Comparison of ENCODE assay signal across 36 cellular contexts in genomic region chr1:55699151-55699695, GRCh38.
A peak's percentile ranks its signal among the peaks of the same experiment; 100 is the strongest.
DNase-seq lines count a peak whose midpoint lies in the region; FAIRE-seq and TF ChIP-seq lines count a peak whose summit lies in the region.
"Had no signal": no experiment of that assay in that cellular context is flagged by ENCODE, and none has a peak within 500 bp of the region (broad histone marks: within the 10 kb centered on the region; RNA-seq: fewer than 3 reads in every experiment).

No MANE protein-coding gene starts in this region.

- H3K9ac ChIP-seq in astrocyte (ENCODE audit: low read length), result no peak overlapping the region
- no peak overlapping the region for H3K9ac ChIP-seq in SK-N-SH

- no peak for TF ChIP-seq POLR2A in lower leg skin (IDR thresholded peaks at IDR 0.05)

- peaks cover 6% of the 10 kb centered on the region for H3K4me1 Mint-ChIP-seq in astrocyte (ENCODE audit: low read depth, unreplicated experiment)
- H3K4me1 Mint-ChIP-seq: naive B cell had no signal

- H3K27ac Mint-ChIP-seq in astrocyte (ENCODE audit: unreplicated experiment), result no peak overlapping the region
- H3K27ac Mint-ChIP-seq: activated T-helper 2 cell treated with anti-CD3 and anti-CD28 coated beads, Interferon-gamma antibody, Interleukin-2, Interleukin-4, amounts not matched to agents 10 μg/mL and 5 μg/mL and 100 μg/mL, durations not matched to agents 14 hours and 24 hours and 36 hours; CD4-positive, alpha-beta T cell; naive B cell; stimulated activated naive CD8-positive, alpha-beta T cell treated with anti-CD3 and anti-CD28 coated beads, Interleukin-15, Interleukin-2, amounts not matched to agents 100 ng/mL and 50 ng/mL, for 24 hours had no signal

- H3K4me2 ChIP-seq in astrocyte (ENCODE audit: low read length), result no peak overlapping the region
- no peak overlapping the region for H3K4me2 ChIP-seq in SK-N-SH

- no peak overlapping the region for H3K27ac ChIP-seq in astrocyte (ENCODE audit: low read depth, low read length)
- H3K27ac ChIP-seq in SK-N-SH (ENCODE audit: low read depth in 2 of 2, low read length in 1 of 2), result no peak overlapping the region; a peak in 1 of 4 replicates
- H3K27ac ChIP-seq: brain microvascular endothelial cell, dorsolateral prefrontal cortex, heart right ventricle, Peyer's patch, psoas muscle, thoracic aorta had no signal

- peaks cover 10% of the 10 kb centered on the region for H3K27me3 Mint-ChIP-seq in astrocyte (ENCODE audit: low read depth, unreplicated experiment)
- H3K27me3 Mint-ChIP-seq: stimulated activated naive CD8-positive, alpha-beta T cell treated with anti-CD3 and anti-CD28 coated beads, Interleukin-15, Interleukin-2, amounts not matched to agents 100 ng/mL and 50 ng/mL, for 24 hours had no signal

- H2AFZ ChIP-seq in astrocyte (ENCODE audit: low read depth, low read length), result no peak overlapping the region
- H2AFZ ChIP-seq in SK-N-SH (ENCODE audit: low read depth), result no peak overlapping the region

- H3K9me3 Mint-ChIP-seq in astrocyte (ENCODE audit: unreplicated experiment), result no peaks in the 10 kb centered on the region
- H3K9me3 Mint-ChIP-seq: activated T-helper 2 cell treated with anti-CD3 and anti-CD28 coated beads, Interferon-gamma antibody, Interleukin-2, Interleukin-4, amounts not matched to agents 10 μg/mL and 5 μg/mL and 100 μg/mL, durations not matched to agents 14 hours and 24 hours and 36 hours; CD4-positive, alpha-beta T cell; stimulated activated naive CD8-positive, alpha-beta T cell treated with anti-CD3 and anti-CD28 coated beads, Interleukin-15, Interleukin-2, amounts not matched to agents 100 ng/mL and 50 ng/mL, for 24 hours had no signal

- H4K20me1 ChIP-seq in astrocyte (ENCODE audit: insufficient read depth, low read length), result no peaks in the 10 kb centered on the region
- no peaks in the 10 kb centered on the region for H4K20me1 ChIP-seq in SK-N-SH (ENCODE audit: insufficient read depth)

- no peaks in the 10 kb centered on the region for H3K9me2 ChIP-seq in SK-N-SH

- H3K79me2 ChIP-seq in astrocyte (ENCODE audit: insufficient read depth, low read length) (no peaks in the 10 kb centered on the region), SK-N-SH (ENCODE audit: insufficient read depth) (no peaks in the 10 kb centered on the region)

- no peaks in the 10 kb centered on the region for H3K36me3 Mint-ChIP-seq in astrocyte (ENCODE audit: low read depth, unreplicated experiment)
- H3K36me3 Mint-ChIP-seq: naive B cell had no signal

- no peak for TF ChIP-seq CTCF in astrocyte (IDR thresholded peaks at IDR 0.05; ENCODE audit: insufficient read depth, low read depth, low read length)
- TF ChIP-seq CTCF in lower leg skin (IDR thresholded peaks at IDR 0.05), result no peak
- no peak for TF ChIP-seq CTCF in SK-N-SH (IDR thresholded peaks at IDR 0.05)

- intact Hi-C loops in lower leg skin (cut with DNase I; ENCODE audit: low total_unique reads), result no loop called here

- TF ChIP-seq EP300 in SK-N-SH (IDR thresholded peaks at IDR 0.05; ENCODE audit: borderline replicate concordance in 1 of 2, low read depth in 1 of 2, low read length in 1 of 2), result no peak

- POLR2A ChIA-PET in SK-N-SH (lab: Yijun Ruan, JAX), result no interaction called here

- DNase-seq in NCI-H82 (lab: John Stamatoyannopoulos, UW), result peak; percentile 32
- DNase-seq in NCI-H82 treated with DMSO at 0.1 percent for 48 hours (lab: John Stamatoyannopoulos, UW; ENCODE audit: unreplicated experiment), result no peak
- peak; percentile 80 for DNase-seq in NCI-H2029 (lab: John Stamatoyannopoulos, UW)
- no peak for DNase-seq in astrocyte (ENCODE audit: low read depth)
- DNase-seq in lower leg skin (ENCODE audit: low spot score in 2 of 2), result no peak
- DNase-seq in mesenteric fat pad (ENCODE audit: low spot score), result no peak
- no peak for DNase-seq in T-helper 2 cell
- no peak for DNase-seq in SK-N-SH
- DNase-seq: activated CD4-positive, alpha-beta T cell treated with anti-CD3 and anti-CD28 coated beads for 48 hours; activated CD8-positive, alpha-beta memory T cell treated with anti-CD3 and anti-CD28 coated beads for 24 hours; activated naive CD4-positive, alpha-beta T cell treated with anti-CD3 and anti-CD28 coated beads, Interleukin-2, amount 50 U/mL, for 16 hours; activated T-cell treated with anti-CD3 and anti-CD28 coated beads for 4 hours; brain microvascular endothelial cell; CD4-positive, alpha-beta T cell; dorsolateral prefrontal cortex; esophagus squamous epithelium; foreskin melanocyte; H7; heart right ventricle; kidney; midbrain; naive B cell; NCI-H2081 treated with DMSO at 0.1 percent for 48 hours; NCI-H524; nucleus accumbens; Peyer's patch; psoas muscle; SIG-M5; stimulated activated CD8-positive, alpha-beta memory T cell treated with anti-CD3 and anti-CD28 coated beads, Interleukin-4, amount 100 ng/mL, for 48 hours; T1000 had no signal

- peaks cover 13% of the 10 kb centered on the region for H3F3A ChIP-seq in SK-N-SH (replicated peaks; ENCODE audit: insufficient read depth)

- peak; percentile 66 for FAIRE-seq in astrocyte (lab: Jason Lieb, UNC)
- FAIRE-seq: endometrium, GM12892, kidney, urothelium cell line had no signal

- WGBS in lower leg skin, 2 donors, result 76 to 85% methylated on average over 2 of the region's 2 CpGs
- 76% methylated on average over 2 of the region's 2 CpGs for WGBS in SK-N-SH (ENCODE audit: low lambda C conversion rate)

- H3K4me3 ChIP-seq in astrocyte (ENCODE audit: insufficient read depth, low read depth, low read length) (no peak overlapping the region), lower leg skin (ENCODE audit: low read depth, poor library complexity, severe bottlenecking) (no peak overlapping the region), SK-N-SH (ENCODE audit: low read depth in 2 of 2, low read length in 1 of 2) (no peak overlapping the region)
- H3K4me3 ChIP-seq: dorsolateral prefrontal cortex, esophagus squamous epithelium, heart right ventricle, Peyer's patch, psoas muscle, thoracic aorta had no signal

- no peak overlapping the region for H3K4me3 Mint-ChIP-seq in astrocyte (ENCODE audit: unreplicated experiment)
- H3K4me3 Mint-ChIP-seq: CD4-positive, alpha-beta T cell; naive B cell; stimulated activated naive CD8-positive, alpha-beta T cell treated with anti-CD3 and anti-CD28 coated beads, Interleukin-15, Interleukin-2, amounts not matched to agents 100 ng/mL and 50 ng/mL, for 24 hours had no signal

- H3K36me3 ChIP-seq in astrocyte (ENCODE audit: insufficient read depth, low read length) (no peaks in the 10 kb centered on the region), SK-N-SH (replicated peaks in 1 of 2; ENCODE audit: control insufficient read depth in 1 of 2, insufficient read depth in 2 of 2, low read length in 1 of 2) (no peaks in the 10 kb centered on the region)
- H3K36me3 ChIP-seq: brain microvascular endothelial cell, esophagus squamous epithelium, heart right ventricle, Peyer's patch, thoracic aorta had no signal

- TF ChIP-seq RAD21 in SK-N-SH (IDR thresholded peaks at IDR 0.05; ENCODE audit: low read length), result no peak

- H3K27me3 ChIP-seq in astrocyte (ENCODE audit: insufficient read depth, low read length) (no peaks in the 10 kb centered on the region), SK-N-SH (ENCODE audit: insufficient read depth) (no peaks in the 10 kb centered on the region)
- H3K27me3 ChIP-seq: brain microvascular endothelial cell, esophagus squamous epithelium, heart right ventricle, Peyer's patch had no signal

- peaks cover 30% of the 10 kb centered on the region for H3K4me1 ChIP-seq in astrocyte (ENCODE audit: insufficient read depth, low read length)
- peaks cover 15 to 24% of the 10 kb centered on the region in 2 experiments; a peak in 3 of 4 replicates for H3K4me1 ChIP-seq in SK-N-SH (ENCODE audit: control insufficient read depth in 1 of 2, insufficient read depth in 2 of 2, low read depth in 1 of 2, low read length in 1 of 2)
- H3K4me1 ChIP-seq: Peyer's patch had no signal

- H3K9me3 ChIP-seq in astrocyte (ENCODE audit: insufficient read depth, low read depth, low read length), result no peaks in the 10 kb centered on the region
- no peaks in the 10 kb centered on the region for H3K9me3 ChIP-seq in SK-N-SH
- H3K9me3 ChIP-seq: esophagus squamous epithelium, heart right ventricle, Peyer's patch, psoas muscle, thoracic aorta had no signal

- CTCF ChIA-PET in SK-N-SH (lab: Yijun Ruan, JAX), result no interaction called here

TF ChIP-seq in SK-N-SH, 30 proteins besides CTCF, POLR2A, EP300 and RAD21 (continues in another document):
- TF ChIP-seq FOSL2 (IDR thresholded peaks at IDR 0.05; ENCODE audit: borderline replicate concordance, low read depth) (no peak), SMC3 (IDR thresholded peaks at IDR 0.05; ENCODE audit: low read depth, low read length) (no peak), NFIC (IDR thresholded peaks at IDR 0.05; ENCODE audit: borderline replicate concordance) (no peak), ELF1 (IDR thresholded peaks at IDR 0.05) (no peak), RXRA (IDR thresholded peaks at IDR 0.05; ENCODE audit: borderline replicate concordance, low read depth) (no peak), TCF12 (IDR thresholded peaks at IDR 0.05) (no peak)
- TF ChIP-seq, protein P1, sequence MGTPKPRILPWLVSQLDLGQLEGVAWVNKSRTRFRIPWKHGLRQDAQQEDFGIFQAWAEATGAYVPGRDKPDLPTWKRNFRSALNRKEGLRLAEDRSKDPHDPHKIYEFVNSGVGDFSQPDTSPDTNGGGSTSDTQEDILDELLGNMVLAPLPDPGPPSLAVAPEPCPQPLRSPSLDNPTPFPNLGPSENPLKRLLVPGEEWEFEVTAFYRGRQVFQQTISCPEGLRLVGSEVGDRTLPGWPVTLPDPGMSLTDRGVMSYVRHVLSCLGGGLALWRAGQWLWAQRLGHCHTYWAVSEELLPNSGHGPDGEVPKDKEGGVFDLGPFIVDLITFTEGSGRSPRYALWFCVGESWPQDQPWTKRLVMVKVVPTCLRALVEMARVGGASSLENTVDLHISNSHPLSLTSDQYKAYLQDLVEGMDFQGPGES (IDR thresholded peaks at IDR 0.05; ENCODE audit: low read depth, low read length), result no peak
- TF ChIP-seq, protein P2, sequence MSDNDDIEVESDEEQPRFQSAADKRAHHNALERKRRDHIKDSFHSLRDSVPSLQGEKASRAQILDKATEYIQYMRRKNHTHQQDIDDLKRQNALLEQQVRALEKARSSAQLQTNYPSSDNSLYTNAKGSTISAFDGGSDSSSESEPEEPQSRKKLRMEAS (IDR thresholded peaks at IDR 0.05; ENCODE audit: low read depth), result no peak

Comparison
In these comparisons a context has a peak if more than half of its experiments do, and no peak if none do; other contexts are left out.
1. DNase-seq: peak in NCI-H82 (single experiment) and NCI-H2029 (single experiment); none in NCI-H82 treated with DMSO at 0.1 percent for 48 hours (single experiment), astrocyte (single experiment), lower leg skin (0 of 2), mesenteric fat pad (single experiment), T-helper 2 cell (0 of 5) and SK-N-SH (single experiment).